Comparison of ENCODE assay signal across 16 cellular contexts in genomic region chr7:139080905-139081304, GRCh38. TPM values are rescaled to one million over a fixed set of nuclear protein-coding genes. Genes with fewer than 3 reads are reported as not detected.
A peak's percentile ranks its signal among the peaks of the same experiment; 100 is the strongest.
DNase-seq lines count a peak whose midpoint lies in the region; ATAC-seq and TF ChIP-seq lines count a peak whose summit lies in the region.
"Had no signal": no experiment of that assay in that cellular context is flagged by ENCODE, and none has a peak within 500 bp of the region (broad histone marks: within the 10 kb centered on the region; RNA-seq: fewer than 3 reads in every experiment).

No MANE protein-coding gene starts in this region.

- TF ChIP-seq POLR2A in prostate gland (IDR thresholded peaks at IDR 0.05): no peak

- CTCF ChIA-PET in activated CD8-positive, alpha-beta T cell treated with anti-CD3 and anti-CD28 coated beads, Interleukin-2, amount 10 ng/mL, durations not matched to agents 7 days and 5 days (lab: Charles Lee): interaction anchor here (1.3 kb wide), 2 partner anchors 14 to 17 kb away, joined by 3 to 4 read pairs; no protein-coding TSS in a partner anchor

- H3K9me3 ChIP-seq in heart right ventricle: no peaks in the 10 kb centered on the region
- H3K9me3 ChIP-seq in prostate gland: no peaks in the 10 kb centered on the region
- H3K9me3 ChIP-seq: ascending aorta, suprapubic skin had no signal

- peak overlapping the region; percentile 19 for H3K4me3 Mint-ChIP-seq in activated CD8-positive, alpha-beta T cell treated with anti-CD3 and anti-CD28 coated beads, Interleukin-2, amount 10 ng/mL, durations not matched to agents 7 days and 5 days
- H3K4me3 Mint-ChIP-seq in immature natural killer cell: peak overlapping the region in 3 of 5 donors; percentile 5 to 31 (median 5)
- no peak overlapping the region for H3K4me3 Mint-ChIP-seq in stimulated activated naive B cell treated with anti-CD40 and anti-IgM and Interleukin-4, amounts not matched to agents 10 μg/mL and 1 μg/mL and 100 μg/mL, for 72 hours
- H3K4me3 Mint-ChIP-seq: neural crest cell had no signal

- H3K27me3 ChIP-seq in heart right ventricle (no peaks in the 10 kb centered on the region), prostate gland (replicated peaks; ENCODE audit: insufficient read depth) (no peaks in the 10 kb centered on the region)
- H3K27me3 ChIP-seq: ascending aorta, suprapubic skin had no signal

- no peaks in the 10 kb centered on the region for H3K9me3 Mint-ChIP-seq in activated CD8-positive, alpha-beta T cell treated with anti-CD3 and anti-CD28 coated beads, Interleukin-2, amount 10 ng/mL, durations not matched to agents 7 days and 5 days (ENCODE audit: insufficient read depth)
- H3K9me3 Mint-ChIP-seq in immature natural killer cell: no peaks in the 10 kb centered on the region
- no peaks in the 10 kb centered on the region for H3K9me3 Mint-ChIP-seq in stimulated activated naive B cell treated with anti-CD40 and anti-IgM and Interleukin-4, amounts not matched to agents 10 μg/mL and 1 μg/mL and 100 μg/mL, for 72 hours
- H3K9me3 Mint-ChIP-seq: neural crest cell had no signal

- H3K36me3 ChIP-seq in heart right ventricle (peaks cover 0 to 100% (median 26%) of the 10 kb centered on the region in 9 donors), prostate gland (peaks cover 0 to 4% of the 10 kb centered on the region in 2 donors)

- ATAC-seq in heart right ventricle: peak; percentile 33 to 87 (median 72)
- peak; percentile 15 for ATAC-seq in activated CD8-positive, alpha-beta T cell treated with anti-CD3 and anti-CD28 coated beads, Interleukin-2, amount 10 ng/mL, durations not matched to agents 7 days and 5 days
- no peak for ATAC-seq in stimulated activated naive B cell treated with anti-CD40 and anti-IgM and Interleukin-4, amounts not matched to agents 10 μg/mL and 1 μg/mL and 100 μg/mL, for 72 hours (replicated peaks)

- H3K36me3 Mint-ChIP-seq in activated CD8-positive, alpha-beta T cell treated with anti-CD3 and anti-CD28 coated beads, Interleukin-2, amount 10 ng/mL, durations not matched to agents 7 days and 5 days (ENCODE audit: low read depth): peaks cover 97% of the 10 kb centered on the region
- peaks cover 21 to 79% (median 47%) of the 10 kb centered on the region in 3 donors for H3K36me3 Mint-ChIP-seq in immature natural killer cell
- peaks cover 38 to 66% of the 10 kb centered on the region in 2 donors for H3K36me3 Mint-ChIP-seq in stimulated activated naive B cell treated with anti-CD40 and anti-IgM and Interleukin-4, amounts not matched to agents 10 μg/mL and 1 μg/mL and 100 μg/mL, for 72 hours

- intact Hi-C loops in heart right ventricle (cut with DNase I) (no loop called here), cardiac septum (cut with DNase I) (no loop called here), prostate gland (cut with DNase I) (no loop called here)

- 57 to 73% methylated on average over 8 of the region's 8 CpGs for WGBS in heart right ventricle, 2 donors
- WGBS in prostate gland: 85% methylated on average over 8 of the region's 8 CpGs

- POLR2A ChIA-PET in activated CD8-positive, alpha-beta T cell treated with anti-CD3 and anti-CD28 coated beads, Interleukin-2, amount 10 ng/mL, durations not matched to agents 7 days and 5 days (lab: Charles Lee): interaction anchor here (1.1 to 2.6 kb wide), 2 partner anchors 12 to 14 kb away, joined by 3 to 11 read pairs; no protein-coding TSS in a partner anchor

- no peak overlapping the region for H3K4me3 ChIP-seq in heart right ventricle
- no peak overlapping the region for H3K4me3 ChIP-seq in prostate gland
- H3K4me3 ChIP-seq: ascending aorta, suprapubic skin had no signal

- H3K27ac ChIP-seq in heart right ventricle (peak overlapping the region in 6 of 10 donors; percentile 16 to 59 (median 36)), prostate gland (no peak overlapping the region)
- H3K27ac ChIP-seq: ascending aorta, suprapubic skin had no signal

- H3K27ac Mint-ChIP-seq in activated CD8-positive, alpha-beta T cell treated with anti-CD3 and anti-CD28 coated beads, Interleukin-2, amount 10 ng/mL, durations not matched to agents 7 days and 5 days: peak overlapping the region; percentile 71
- peak overlapping the region; percentile 55 to 87 (median 72) for H3K27ac Mint-ChIP-seq in immature natural killer cell
- peak overlapping the region; percentile 44 for H3K27ac Mint-ChIP-seq in stimulated activated naive B cell treated with anti-CD40 and anti-IgM and Interleukin-4, amounts not matched to agents 10 μg/mL and 1 μg/mL and 100 μg/mL, for 72 hours

- H3K27me3 Mint-ChIP-seq in activated CD8-positive, alpha-beta T cell treated with anti-CD3 and anti-CD28 coated beads, Interleukin-2, amount 10 ng/mL, durations not matched to agents 7 days and 5 days (ENCODE audit: low read depth): no peaks in the 10 kb centered on the region
- H3K27me3 Mint-ChIP-seq in immature natural killer cell (ENCODE audit: low read depth in 3 of 3): peaks cover 10 to 34% (median 14%) of the 10 kb centered on the region in 3 donors
- no peaks in the 10 kb centered on the region for H3K27me3 Mint-ChIP-seq in stimulated activated naive B cell treated with anti-CD40 and anti-IgM and Interleukin-4, amounts not matched to agents 10 μg/mL and 1 μg/mL and 100 μg/mL, for 72 hours

- DNase-seq in heart right ventricle: peak in 1 of 2 donors; percentile 15
- no peak for DNase-seq in cardiac septum (ENCODE audit: low spot score)
- no peak for DNase-seq in activated CD8-positive, alpha-beta T cell treated with anti-CD3 and anti-CD28 coated beads, Interleukin-2, amount 10 ng/mL, durations not matched to agents 7 days and 5 days
- DNase-seq in immature natural killer cell: no peak
- no peak for DNase-seq in stimulated activated naive B cell treated with anti-CD40 and anti-IgM and Interleukin-4, amounts not matched to agents 10 μg/mL and 1 μg/mL and 100 μg/mL, for 72 hours
- no peak for DNase-seq in prostate gland (ENCODE audit: low spot score)
- DNase-seq in germinal center (ENCODE audit: low spot score): no peak
- no peak for DNase-seq in AG08396 (ENCODE audit: low spot score)
- DNase-seq: DMS 273 treated with DMSO at 0.1 percent for 48 hours; foreskin melanocyte; NCI-H146; retina; stimulated activated CD4-positive, alpha-beta T cell treated with anti-CD3 and anti-CD28 coated beads, Interleukin-1b, Interleukin-23, amount 100 ng/mL, for 48 hours had no signal

- H3K4me1 Mint-ChIP-seq in activated CD8-positive, alpha-beta T cell treated with anti-CD3 and anti-CD28 coated beads, Interleukin-2, amount 10 ng/mL, durations not matched to agents 7 days and 5 days (ENCODE audit: low read depth): peaks cover 91% of the 10 kb centered on the region
- peaks cover 66 to 87% of the 10 kb centered on the region in 2 donors for H3K4me1 Mint-ChIP-seq in immature natural killer cell
- H3K4me1 Mint-ChIP-seq in stimulated activated naive B cell treated with anti-CD40 and anti-IgM and Interleukin-4, amounts not matched to agents 10 μg/mL and 1 μg/mL and 100 μg/mL, for 72 hours: peaks cover 11 to 24% of the 10 kb centered on the region in 2 donors

- H3K4me1 ChIP-seq in heart right ventricle (peaks cover 0 to 29% (median 11%) of the 10 kb centered on the region in 9 donors), prostate gland (replicated peaks) (no peaks in the 10 kb centered on the region)
- H3K4me1 ChIP-seq: ascending aorta, suprapubic skin had no signal

- no peak for TF ChIP-seq CTCF in heart right ventricle (IDR thresholded peaks at IDR 0.05)
- no peak for TF ChIP-seq CTCF in prostate gland (IDR thresholded peaks at IDR 0.05)

RNA-seq across cellular contexts. Expression of gene ZC3HAV1, which starts 28.6 kb away (rescaled TPM):
- total RNA-seq in heart right ventricle (10 to 100 TPM in 1 of 10 donors, 1 to 10 TPM in 9; 4.4 to 28.3 (median 6.7) TPM), cardiac septum (6.8 TPM), prostate gland (10 to 100 TPM; 41.2 to 47.9 TPM)
- polyA plus RNA-seq in heart right ventricle (1 to 10 TPM; 2.7 to 4.3 TPM), immature natural killer cell (100 to 1,000 TPM in 1 of 3 donors, 10 to 100 TPM in 2; 69.4 to 121 (median 74.5) TPM)
- total RNA-seq in activated CD8-positive, alpha-beta T cell treated with anti-CD3 and anti-CD28 coated beads, Interleukin-2, amount 10 ng/mL, durations not matched to agents 7 days and 5 days: 100 to 1,000 TPM; 121 to 122 TPM

RNA-seq across cellular contexts. Expression of gene ZC3HAV1L, which starts 45.1 kb away (rescaled TPM):
- 1 to 10 TPM; 1.8 to 5.8 (median 2.5) TPM for total RNA-seq in heart right ventricle
- under 1 TPM; 0.39 to 0.95 TPM for polyA plus RNA-seq in heart right ventricle
- total RNA-seq in cardiac septum: 3.2 TPM
- 10 to 100 TPM; 17.3 to 20.2 TPM for total RNA-seq in activated CD8-positive, alpha-beta T cell treated with anti-CD3 and anti-CD28 coated beads, Interleukin-2, amount 10 ng/mL, durations not matched to agents 7 days and 5 days
- polyA plus RNA-seq in immature natural killer cell: under 1 TPM in 2 of 3 donors, not detected in 1; 0.21 to 0.40 TPM
- 10 to 100 TPM; 25.8 to 26.0 TPM for total RNA-seq in prostate gland

Comparison
In these comparisons a context has a peak if more than half of its experiments do, and no peak if none do; other contexts are left out.
1. ATAC-seq: peak in heart right ventricle (8 of 8) and activated CD8-positive, alpha-beta T cell treated with anti-CD3 and anti-CD28 coated beads, Interleukin-2, amount 10 ng/mL, durations not matched to agents 7 days and 5 days (single experiment); none in stimulated activated naive B cell treated with anti-CD40 and anti-IgM and Interleukin-4, amounts not matched to agents 10 μg/mL and 1 μg/mL and 100 μg/mL, for 72 hours (0 of 2).
2. H3K27ac ChIP-seq: peak in heart right ventricle (6 of 10); none in prostate gland (0 of 2).
3. H3K4me3 Mint-ChIP-seq: peak in activated CD8-positive, alpha-beta T cell treated with anti-CD3 and anti-CD28 coated beads, Interleukin-2, amount 10 ng/mL, durations not matched to agents 7 days and 5 days (single experiment) and immature natural killer cell (3 of 5); none in stimulated activated naive B cell treated with anti-CD40 and anti-IgM and Interleukin-4, amounts not matched to agents 10 μg/mL and 1 μg/mL and 100 μg/mL, for 72 hours (0 of 2).
4. Peak in every context shown above with its lines, with median percentiles within 50 percentile points of each other: H3K27ac Mint-ChIP-seq.